11 cellular contexts compared by ENCODE assay signal in the genomic region with DNA sequence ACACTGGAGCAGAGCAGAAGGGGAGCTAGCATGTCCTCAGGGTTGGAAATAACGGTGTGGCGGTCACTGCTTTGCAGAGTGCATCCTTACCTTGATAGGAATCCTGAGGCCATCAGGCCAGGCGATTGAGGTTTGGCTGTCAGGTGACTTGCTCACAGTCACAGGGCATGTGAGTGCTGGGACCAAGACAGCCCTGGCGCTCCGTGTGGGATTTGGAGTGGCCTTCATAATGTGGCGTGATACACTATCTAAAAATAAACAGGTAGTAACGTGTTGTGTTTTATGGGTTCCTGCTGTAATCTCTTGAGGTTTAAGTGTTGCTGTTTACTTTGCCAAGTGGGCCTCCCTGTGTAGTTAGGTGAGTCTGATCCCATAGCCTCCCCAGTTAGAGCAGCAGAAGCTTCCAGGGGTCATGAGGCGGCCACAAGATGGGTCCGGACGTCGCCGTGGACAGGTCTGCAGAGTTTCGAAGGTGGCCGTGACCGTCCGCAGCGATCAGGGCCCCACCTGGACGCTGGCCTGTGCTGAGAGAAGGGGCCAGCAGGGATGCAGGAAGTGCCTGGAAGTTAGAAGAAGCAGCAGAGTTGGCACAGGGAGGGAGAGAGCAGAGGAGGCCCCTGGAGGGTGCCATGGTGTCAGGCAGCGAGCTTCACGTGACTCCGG. TPM values are rescaled to one million over a fixed set of nuclear protein-coding genes. Genes with fewer than 3 reads are reported as not detected.
DNase-seq lines count a peak whose midpoint lies in the region; ATAC-seq and TF ChIP-seq lines count a peak whose summit lies in the region.
"Had no signal": no experiment of that assay in that cellular context is flagged by ENCODE, and none has a peak within 500 bp of the region (broad histone marks: within the 10 kb centered on the region; RNA-seq: fewer than 3 reads in every experiment).

No MANE protein-coding gene starts in this region.

- H3K4me1 ChIP-seq in A673 (ENCODE audit: insufficient read depth, low read length, poor library complexity, severe bottlenecking) = peaks cover 24% of the 10 kb centered on the region

- H3K27ac Mint-ChIP-seq in neural crest cell (ENCODE audit: unreplicated experiment) = peak overlapping the region; percentile 93

- ATAC-seq in Right ventricle myocardium superior (ENCODE audit: poor library complexity) (peak; percentile 78), GM18517 (IDR thresholded peaks at IDR 0.05; ENCODE audit: unreplicated experiment) (no peak)

- H3K36me3 ChIP-seq in A673 (ENCODE audit: insufficient read depth, low read length, poor library complexity, severe bottlenecking) (peaks cover 9% of the 10 kb centered on the region), brain microvascular endothelial cell (replicated peaks) (peaks cover 6% of the 10 kb centered on the region)

- peaks cover 37% of the 10 kb centered on the region for H3K4me1 Mint-ChIP-seq in neural crest cell

- no peak overlapping the region for H3K4me3 ChIP-seq in A673 (ENCODE audit: low read depth, low read length, poor library complexity, severe bottlenecking)
- H3K4me3 ChIP-seq in LNCaP clone FGC (ENCODE audit: low read depth, low read length) = no peak overlapping the region
- no peak overlapping the region for H3K4me3 ChIP-seq in brain microvascular endothelial cell (ENCODE audit: low read depth, low read length)

- DNase-seq in A673 (ENCODE audit: low spot score) (no peak), LNCaP clone FGC (ENCODE audit: low read depth) (peak; percentile 73), Right ventricle myocardium superior (peak; percentile 58), neural crest cell (ENCODE audit: low read depth, low spot score) (no peak), LoVo (ENCODE audit: low spot score) (no peak), brain microvascular endothelial cell (no peak)
- no peak for DNase-seq in stimulated activated CD4-positive, alpha-beta T cell treated with anti-CD3 and anti-CD28 coated beads, Interleukin-4, amount 100 ng/mL, for 1 hour
- DNase-seq: activated CD4-positive, alpha-beta T cell treated with anti-CD3 and anti-CD28 coated beads for 4 hours; mammary epithelial cell; NCI-H2227 treated with DMSO at 0.1 percent for 48 hours had no signal

- BruUV-seq in A673 (replicated peaks; lab: Mats Ljungman, UMichigan) = no TSS peak

- H3K27me3 Mint-ChIP-seq in neural crest cell (ENCODE audit: low read depth) = no peaks in the 10 kb centered on the region

- intact Hi-C loops in A673 (cut with micrococcal nuclease; ENCODE audit: unreplicated experiment) = no loop called here
- intact Hi-C loops in Right ventricle myocardium superior (cut with DNase I) = no loop called here

- in situ Hi-C loops in brain microvascular endothelial cell (cut with HindIII; ENCODE audit: low pct_ligation_motif_present, low sequenced_read_pairs) = no loop called here

- peaks cover 3% of the 10 kb centered on the region for H3K9me3 Mint-ChIP-seq in neural crest cell

- POLR2A ChIA-PET in A673 (lab: Charles Lee; ENCODE audit: low non-redundant PET) = no interaction called here

- no peak for TF ChIP-seq CTCF in A673 (conservative IDR thresholded peaks at IDR 0.05; ENCODE audit: low read depth, low read length)
- TF ChIP-seq CTCF in LNCaP clone FGC (IDR thresholded peaks at IDR 0.05; ENCODE audit: control insufficient read depth, extremely low read depth, insufficient read depth) = no peak
- TF ChIP-seq CTCF in neural crest cell (conservative IDR thresholded peaks at IDR 0.05) = no peak
- TF ChIP-seq CTCF in brain microvascular endothelial cell (IDR thresholded peaks at IDR 0.05; ENCODE audit: low read depth, low read length, missing control alignments) = no peak

- H3K9me3 ChIP-seq in A673 (ENCODE audit: low read depth, low read length, poor library complexity, severe bottlenecking) = no peaks in the 10 kb centered on the region

- H3K27ac ChIP-seq in A673 (ENCODE audit: low read depth, low read length, poor library complexity, severe bottlenecking) (peak overlapping the region; percentile 15), brain microvascular endothelial cell (no peak overlapping the region)

- CTCF ChIA-PET in A673 (lab: Charles Lee) = no interaction called here

- no peak overlapping the region for H3K4me3 Mint-ChIP-seq in neural crest cell

- H3K36me3 Mint-ChIP-seq in neural crest cell (ENCODE audit: low read depth) = peaks cover 18% of the 10 kb centered on the region

- no peaks in the 10 kb centered on the region for H3K27me3 ChIP-seq in A673 (replicated peaks; ENCODE audit: insufficient read depth, low read depth, low read length, poor library complexity)
- H3K27me3 ChIP-seq in brain microvascular endothelial cell (replicated peaks) = no peaks in the 10 kb centered on the region

RNA-seq across cellular contexts. Expression of a gene that starts 27.7 kb away (rescaled TPM):
- 53.9 and 56.7 TPM in 2 replicates for total RNA-seq in A673 (2021)
- total RNA-seq in Right ventricle myocardium superior = 15.8 TPM
- 60.4 and 69.5 TPM in 2 replicates for total RNA-seq in neural crest cell

Comparison
In these comparisons a context has a peak if more than half of its experiments do, and no peak if none do; other contexts are left out.
1. DNase-seq: peak in LNCaP clone FGC (single experiment) and Right ventricle myocardium superior (single experiment); none in A673 (single experiment), neural crest cell (single experiment), stimulated activated CD4-positive, alpha-beta T cell treated with anti-CD3 and anti-CD28 coated beads, Interleukin-4, amount 100 ng/mL, for 1 hour (single experiment), LoVo (single experiment) and brain microvascular endothelial cell (single experiment).